8 cellular contexts compared by ENCODE assay signal in genomic region chr17:45585037-45585437, GRCh38.
DNase-seq lines count a peak whose midpoint lies in the region; TF ChIP-seq lines count a peak whose summit lies in the region.
"Not testable (repeated sequence)": the region's sequence is repeated elsewhere in the genome, so short reads cannot be mapped to it uniquely, and the experiment has no call there.

No MANE protein-coding gene starts in this region.

- H3K4me1 Mint-ChIP-seq in chondrocyte (ENCODE audit: low read depth), result peaks cover 27% of the 10 kb centered on the region

- H3K9me3 Mint-ChIP-seq in chondrocyte (ENCODE audit: low read depth), result not testable (repeated sequence)

- TF ChIP-seq POLR2A in thyroid gland (IDR thresholded peaks at IDR 0.05), result peak in 1 of 2 donors; percentile 63

- peak; percentile 84 for DNase-seq in Jurkat, Clone E6-1 (ENCODE audit: low read depth, low spot score)
- DNase-seq in activated CD4-positive, alpha-beta T cell treated with anti-CD3 and anti-CD28 coated beads, Interleukin-2, amount 50 U/mL, for 48 hours, result peak; percentile 89 to 92
- not testable (repeated sequence) for DNase-seq in chondrocyte (ENCODE audit: low spot score)
- DNase-seq in iPS-NIHi7 (ENCODE audit: extremely low spot score) (peak; percentile 54), retina (peak; percentile 88), thyroid gland (peak; percentile 85 to 88)

- CTCF ChIA-PET in HEK293 (lab: Yijun Ruan, JAX), result interaction anchor here (0.5 to 0.8 kb wide), 3 partner anchors 69 to 460 kb away, joined by 3 to 4 read pairs (median 3); no protein-coding TSS in a partner anchor

- WGBS in thyroid gland, 2 donors, result 1% methylated on average over 35 of the region's 40 CpGs; no CpG with 5 or more reads in 1 of the 2 donors

- H3K27me3 ChIP-seq in thyroid gland, result not testable (repeated sequence)

- TF ChIP-seq CTCF in GM12875 (IDR thresholded peaks at IDR 0.05; ENCODE audit: borderline replicate concordance, insufficient read depth, low read depth, low read length), result peak; percentile 51; the same call in 1 of the 2 replicates
- peak; percentile 70 for TF ChIP-seq CTCF in HEK293 (tag by site-specific recombination; IDR thresholded peaks at IDR 0.05)
- peak; percentile 48 for TF ChIP-seq CTCF in chondrocyte (IDR thresholded peaks at IDR 0.05)
- peak in 2 of 6 experiments; percentile 9 to 14 for TF ChIP-seq CTCF in thyroid gland (IDR thresholded peaks at IDR 0.05)

- H3K4me3 ChIP-seq in GM12875 (ENCODE audit: low read depth, low read length), result peak overlapping the region; percentile 88
- H3K4me3 ChIP-seq in HEK293 (ENCODE audit: low read depth, low read length), result peak overlapping the region; percentile 61
- peak overlapping the region; percentile 90 for H3K4me3 ChIP-seq in Jurkat, Clone E6-1 (ENCODE audit: low read length)
- H3K4me3 ChIP-seq in thyroid gland (replicated peaks in 1 of 3), result peak overlapping the region; percentile 37 to 68 (median 59)

- H3K4me1 ChIP-seq in HEK293 (ENCODE audit: control insufficient read depth, insufficient read depth, low read length) (peaks cover 15% of the 10 kb centered on the region), thyroid gland (peaks cover 9 to 10% of the 10 kb centered on the region in 2 donors)

- peak overlapping the region; percentile 95 for H3K4me3 Mint-ChIP-seq in chondrocyte (ENCODE audit: unreplicated experiment)

- POLR2A ChIA-PET in HEK293 (lab: Yijun Ruan, JAX), result not testable (repeated sequence)

- not testable (repeated sequence) for H3K27me3 Mint-ChIP-seq in chondrocyte (ENCODE audit: low read depth)

- peaks cover 10 to 14% of the 10 kb centered on the region in 2 experiments; a peak in 2 of 3 replicates for H3K36me3 ChIP-seq in HEK293 (ENCODE audit: control insufficient read depth in 2 of 2, insufficient read depth in 1 of 2, low read length in 2 of 2)
- not testable (repeated sequence) for H3K36me3 ChIP-seq in thyroid gland

- peak overlapping the region; percentile 82 for H3K27ac Mint-ChIP-seq in chondrocyte (ENCODE audit: unreplicated experiment)

- H3K9me3 ChIP-seq in HEK293 (ENCODE audit: control insufficient read depth, insufficient read depth, low read depth, low read length); thyroid gland: not testable (repeated sequence)

- intact Hi-C loops in thyroid gland (cut with DNase I), result not testable (repeated sequence)

- H3K36me3 Mint-ChIP-seq in chondrocyte (ENCODE audit: low read depth), result not testable (repeated sequence)

- H3K27ac ChIP-seq in HEK293 (ENCODE audit: extremely low read depth, low read depth, low read length), result peak overlapping the region; percentile 91
- peak overlapping the region; percentile 83 to 85 (median 84) for H3K27ac ChIP-seq in thyroid gland

TF ChIP-seq in HEK293, 187 proteins besides CTCF, POLR2A, EP300 and RAD21 (continues in another document):
- peak; percentile 57 for TF ChIP-seq ZIC2 (tag by site-specific recombination; IDR thresholded peaks at IDR 0.05)
- TF ChIP-seq ZEB2 (tag by site-specific recombination; IDR thresholded peaks at IDR 0.05), result peak; percentile 37
- TF ChIP-seq ZFP69B (tag by site-specific recombination; IDR thresholded peaks at IDR 0.05), result 0 out of 2 replicates have a peak, but pooled peaks have one; percentile 43
- peak; percentile 59; the same call in 1 of the 2 replicates for TF ChIP-seq ZBTB10 (tag by site-specific recombination; IDR thresholded peaks at IDR 0.05)
- TF ChIP-seq ZBTB8A (tag by site-specific recombination; IDR thresholded peaks at IDR 0.05), result peak; percentile 48
- TF ChIP-seq SP2 (tag by site-specific recombination; IDR thresholded peaks at IDR 0.05), result peak; percentile 51
- TF ChIP-seq KLF9 (tag by site-specific recombination; IDR thresholded peaks at IDR 0.05; ENCODE audit: low read depth), result peak; percentile 17; the same call in 1 of the 2 replicates
- TF ChIP-seq ZNF24 (tag by site-specific recombination; IDR thresholded peaks at IDR 0.05), result 0 out of 2 replicates have a peak, but pooled peaks have one; percentile 21
- TF ChIP-seq ZNF76 (tag by site-specific recombination; IDR thresholded peaks at IDR 0.05; ENCODE audit: borderline replicate concordance, low read depth), result 0 out of 2 replicates have a peak, but pooled peaks have one; percentile 31
- TF ChIP-seq GLIS2 (tag by site-specific recombination; IDR thresholded peaks at IDR 0.05), result peak; percentile 34
- TF ChIP-seq ZFP37 (tag by site-specific recombination; IDR thresholded peaks at IDR 0.05), result peak; percentile 26; the same call in 1 of the 2 replicates
- peak; percentile 69 for TF ChIP-seq HIC1 (tag by site-specific recombination; IDR thresholded peaks at IDR 0.05)
- TF ChIP-seq ZNF398 (tag by site-specific recombination; IDR thresholded peaks at IDR 0.05), result 0 out of 2 replicates have a peak, but pooled peaks have one; percentile 37
- peak; percentile 53 for TF ChIP-seq GLIS1 (tag by site-specific recombination; IDR thresholded peaks at IDR 0.05)
- peak; percentile 91 for TF ChIP-seq ZBTB26 (tag by site-specific recombination; optimal IDR thresholded peaks at IDR 0.05)
